9 cellular contexts compared by ENCODE assay signal in genomic region chr6:153947817-153948447, GRCh38.
DNase-seq lines count a peak whose midpoint lies in the region; ATAC-seq and TF ChIP-seq lines count a peak whose summit lies in the region.
"Had no signal": no experiment of that assay in that cellular context is flagged by ENCODE, and none has a peak within 500 bp of the region (broad histone marks: within the 10 kb centered on the region; RNA-seq: fewer than 3 reads in every experiment).

No MANE protein-coding gene starts in this region.

- peak; percentile 50 for TF ChIP-seq CTCF in AG04450 (IDR thresholded peaks at IDR 0.05; ENCODE audit: low read depth, low read length)
- TF ChIP-seq CTCF in GM12801 (IDR thresholded peaks at IDR 0.05; ENCODE audit: extremely low read depth, insufficient read length): peak; percentile 6
- TF ChIP-seq CTCF in right atrium auricular region (IDR thresholded peaks at IDR 0.05): peak; percentile 88 to 92
- TF ChIP-seq CTCF in thyroid gland (IDR thresholded peaks at IDR 0.05): peak; percentile 61 to 95 (median 75)

- WGBS in thyroid gland, 2 donors: 17 to 23% methylated on average over 5 of the region's 5 CpGs

- intact Hi-C loops in thyroid gland (cut with DNase I): no loop called here

- H3K27ac ChIP-seq in AG04450 (ENCODE audit: low read depth, low read length) (no peak overlapping the region), right atrium auricular region (no peak overlapping the region), thyroid gland (no peak overlapping the region)

- POLR2A ChIA-PET in AG04450 (lab: Yijun Ruan, JAX): no interaction called here

- CTCF ChIA-PET in AG04450 (lab: Charles Lee): no interaction called here

- TF ChIP-seq POLR2A in thyroid gland (IDR thresholded peaks at IDR 0.05): no peak

- H3K4me1 ChIP-seq in right atrium auricular region (no peaks in the 10 kb centered on the region), thyroid gland (no peaks in the 10 kb centered on the region)

- H3K36me3 ChIP-seq in right atrium auricular region (no peaks in the 10 kb centered on the region), thyroid gland (no peaks in the 10 kb centered on the region)

- H3K27me3 ChIP-seq in AG04450 (ENCODE audit: control insufficient read depth, insufficient read depth, low read length) (no peaks in the 10 kb centered on the region), right atrium auricular region (no peaks in the 10 kb centered on the region), thyroid gland (no peaks in the 10 kb centered on the region)

- ATAC-seq in HG03066 (IDR thresholded peaks at IDR 0.05; ENCODE audit: low read depth, unreplicated experiment) (peak; percentile 46), HG03571 (IDR thresholded peaks at IDR 0.05; ENCODE audit: unreplicated experiment) (no peak)
- ATAC-seq: stimulated activated naive CD8-positive, alpha-beta T cell treated with anti-CD3 and anti-CD28 coated beads, Interleukin-15, amount 100 ng/mL, for 72 hours had no signal

- DNase-seq in AG04450 (ENCODE audit: low read depth, low spot score): no peak
- peak; percentile 16 for DNase-seq in SKM-1 (lab: John Stamatoyannopoulos, UW; ENCODE audit: unreplicated experiment)
- no peak for DNase-seq in right atrium auricular region (ENCODE audit: low spot score)
- peak; percentile 31 to 37 for DNase-seq in thyroid gland
- DNase-seq in stimulated activated CD4-positive, alpha-beta T cell treated with anti-CD3 and anti-CD28 coated beads, Interleukin-4, amount 100 ng/mL, for 1 hour: no peak

- H3K9me3 ChIP-seq in AG04450 (ENCODE audit: control insufficient read depth, insufficient read depth, low read length): no peaks in the 10 kb centered on the region
- H3K9me3 ChIP-seq in right atrium auricular region: no peaks in the 10 kb centered on the region
- H3K9me3 ChIP-seq in thyroid gland: no peaks in the 10 kb centered on the region

- no peak overlapping the region for H3K4me3 ChIP-seq in AG04450 (ENCODE audit: low read depth, low read length)
- H3K4me3 ChIP-seq in right atrium auricular region: no peak overlapping the region
- H3K4me3 ChIP-seq in thyroid gland (replicated peaks in 1 of 3): no peak overlapping the region

Comparison
In these comparisons a context has a peak if more than half of its experiments do, and no peak if none do; other contexts are left out.
1. DNase-seq: peak in SKM-1 (single experiment) and thyroid gland (2 of 2); none in AG04450 (single experiment), right atrium auricular region (single experiment) and stimulated activated CD4-positive, alpha-beta T cell treated with anti-CD3 and anti-CD28 coated beads, Interleukin-4, amount 100 ng/mL, for 1 hour (single experiment).
2. CTCF ChIP-seq: peak in every context shown above with its lines; median percentile 90 in right atrium auricular region; 75 in thyroid gland; 50 in AG04450; 6 in GM12801.